ENCODE assay signal across 8 cellular contexts in genomic region chr15:72474912-72475601, GRCh38. TPM values are rescaled to one million over a fixed set of nuclear protein-coding genes. Genes with fewer than 3 reads are reported as not detected.
DNase-seq lines count a peak whose midpoint lies in the region; ATAC-seq and TF ChIP-seq lines count a peak whose summit lies in the region.

No MANE protein-coding gene starts in this region.

- peaks cover 59% of the 10 kb centered on the region for H3K36me3 Mint-ChIP-seq in activated T-helper 17 cell treated with anti-CD3 and anti-CD28 coated beads, Interleukin-2, amount 50 U/mL, for 72 hours (ENCODE audit: low read depth)
- peaks cover 38% of the 10 kb centered on the region for H3K36me3 Mint-ChIP-seq in nephron (ENCODE audit: low read depth)
- peaks cover 33% of the 10 kb centered on the region for H3K36me3 Mint-ChIP-seq in stimulated activated naive CD8-positive, alpha-beta T cell treated with anti-CD3 and anti-CD28 coated beads, Interleukin-15, Interleukin-2, amounts not matched to agents 100 ng/mL and 50 ng/mL, for 24 hours (ENCODE audit: low read depth)

- H3K4me3 ChIP-seq in fibroblast of pulmonary artery (replicated peaks; ENCODE audit: low read depth, low read length), result peak overlapping the region; percentile 77

- no peaks in the 10 kb centered on the region for H3K9me3 Mint-ChIP-seq in activated T-helper 17 cell treated with anti-CD3 and anti-CD28 coated beads, Interleukin-2, amount 50 U/mL, for 72 hours
- no peaks in the 10 kb centered on the region for H3K9me3 Mint-ChIP-seq in nephron
- no peaks in the 10 kb centered on the region for H3K9me3 Mint-ChIP-seq in stimulated activated naive CD8-positive, alpha-beta T cell treated with anti-CD3 and anti-CD28 coated beads, Interleukin-15, Interleukin-2, amounts not matched to agents 100 ng/mL and 50 ng/mL, for 24 hours

- peaks cover 27% of the 10 kb centered on the region for H3K4me1 Mint-ChIP-seq in activated T-helper 17 cell treated with anti-CD3 and anti-CD28 coated beads, Interleukin-2, amount 50 U/mL, for 72 hours
- H3K4me1 Mint-ChIP-seq in nephron, result peaks cover 34% of the 10 kb centered on the region
- peaks cover 53% of the 10 kb centered on the region for H3K4me1 Mint-ChIP-seq in stimulated activated naive CD8-positive, alpha-beta T cell treated with anti-CD3 and anti-CD28 coated beads, Interleukin-15, Interleukin-2, amounts not matched to agents 100 ng/mL and 50 ng/mL, for 24 hours (ENCODE audit: low read depth)

- peak; percentile 7 for TF ChIP-seq CTCF in fibroblast of pulmonary artery (IDR thresholded peaks at IDR 0.05; ENCODE audit: low read length, missing control alignments)
- no peak for TF ChIP-seq CTCF in nephron (IDR thresholded peaks at IDR 0.05; ENCODE audit: unreplicated experiment in 3 of 3)

- peak; percentile 76 for DNase-seq in Caki2 (ENCODE audit: low read depth)
- DNase-seq in HuH-7.5 (ENCODE audit: low spot score), result peak; percentile 70
- DNase-seq in RPMI7951 (ENCODE audit: low read depth), result peak; percentile 81
- DNase-seq in fibroblast of pulmonary artery (ENCODE audit: low read depth), result peak; percentile 83

- no peaks in the 10 kb centered on the region for H3K27me3 Mint-ChIP-seq in activated T-helper 17 cell treated with anti-CD3 and anti-CD28 coated beads, Interleukin-2, amount 50 U/mL, for 72 hours
- no peaks in the 10 kb centered on the region for H3K27me3 Mint-ChIP-seq in nephron (ENCODE audit: low read depth)
- H3K27me3 Mint-ChIP-seq in stimulated activated naive CD8-positive, alpha-beta T cell treated with anti-CD3 and anti-CD28 coated beads, Interleukin-15, Interleukin-2, amounts not matched to agents 100 ng/mL and 50 ng/mL, for 24 hours, result no peaks in the 10 kb centered on the region

- peak overlapping the region; percentile 80 for H3K4me3 Mint-ChIP-seq in activated T-helper 17 cell treated with anti-CD3 and anti-CD28 coated beads, Interleukin-2, amount 50 U/mL, for 72 hours
- peak overlapping the region; percentile 96 to 97 (median 97) for H3K4me3 Mint-ChIP-seq in nephron
- peak overlapping the region; percentile 96 for H3K4me3 Mint-ChIP-seq in stimulated activated naive CD8-positive, alpha-beta T cell treated with anti-CD3 and anti-CD28 coated beads, Interleukin-15, Interleukin-2, amounts not matched to agents 100 ng/mL and 50 ng/mL, for 24 hours

- H3K27ac Mint-ChIP-seq in activated T-helper 17 cell treated with anti-CD3 and anti-CD28 coated beads, Interleukin-2, amount 50 U/mL, for 72 hours, result peak overlapping the region; percentile 99
- H3K27ac Mint-ChIP-seq in nephron, result peak overlapping the region; percentile 100
- peak overlapping the region; percentile 94 for H3K27ac Mint-ChIP-seq in stimulated activated naive CD8-positive, alpha-beta T cell treated with anti-CD3 and anti-CD28 coated beads, Interleukin-15, Interleukin-2, amounts not matched to agents 100 ng/mL and 50 ng/mL, for 24 hours

- ATAC-seq in GM21447 (IDR thresholded peaks at IDR 0.05; ENCODE audit: unreplicated experiment), result peak; percentile 38
- ATAC-seq in activated T-helper 17 cell treated with anti-CD3 and anti-CD28 coated beads, Interleukin-2, amount 50 U/mL, for 72 hours (replicated peaks), result peak; percentile 59

- in situ Hi-C loops in Caki2 (cut with HindIII; ENCODE audit: low pct_unique_long_range_greater_than_20kb, low sequenced_read_pairs), result no loop called here

RNA-seq across cellular contexts. Expression of gene ARIH1, which starts 0.9 kb away (rescaled TPM):
- 26.2 and 31.0 TPM in 2 replicates for total RNA-seq in Caki2 (2014; rRNA removed; shearing (Covaris generic); ENCODE audit: low replicate concordance)
- 16.7 and 29.6 TPM in 2 replicates for total RNA-seq in RPMI7951 (2014; rRNA removed; shearing (Covaris generic))
- 100 to 1,000 TPM; 140 TPM for total RNA-seq in activated T-helper 17 cell treated with anti-CD3 and anti-CD28 coated beads, Interleukin-2, amount 50 U/mL, for 72 hours

Comparison
In these comparisons a context has a peak if more than half of its experiments do, and no peak if none do; other contexts are left out.
1. Peak in every context shown above with its lines: DNase-seq, ATAC-seq and H3K4me3 ChIP-seq.